In genomic region chr17:45115015-45115625, GRCh38 we compare ENCODE assay signal across 1 cellular context.
TF ChIP-seq lines count a peak whose summit lies in the region.

No MANE protein-coding gene starts in this region.

TF ChIP-seq in GM23338, 12 proteins besides CTCF, POLR2A, EP300 and RAD21 (continued from another document):
- TF ChIP-seq ZNF462 (CRISPR knock-in tag; IDR thresholded peaks at IDR 0.05), result no peak
- no peak for TF ChIP-seq NANOG (IDR thresholded peaks at IDR 0.05; ENCODE audit: borderline replicate concordance)
- TF ChIP-seq EZH2 (IDR thresholded peaks at IDR 0.05; ENCODE audit: low read depth, unreplicated experiment), result no peak
- TF ChIP-seq JUNB (IDR thresholded peaks at IDR 0.05; ENCODE audit: unreplicated experiment), result no peak
- TF ChIP-seq, protein P1, sequence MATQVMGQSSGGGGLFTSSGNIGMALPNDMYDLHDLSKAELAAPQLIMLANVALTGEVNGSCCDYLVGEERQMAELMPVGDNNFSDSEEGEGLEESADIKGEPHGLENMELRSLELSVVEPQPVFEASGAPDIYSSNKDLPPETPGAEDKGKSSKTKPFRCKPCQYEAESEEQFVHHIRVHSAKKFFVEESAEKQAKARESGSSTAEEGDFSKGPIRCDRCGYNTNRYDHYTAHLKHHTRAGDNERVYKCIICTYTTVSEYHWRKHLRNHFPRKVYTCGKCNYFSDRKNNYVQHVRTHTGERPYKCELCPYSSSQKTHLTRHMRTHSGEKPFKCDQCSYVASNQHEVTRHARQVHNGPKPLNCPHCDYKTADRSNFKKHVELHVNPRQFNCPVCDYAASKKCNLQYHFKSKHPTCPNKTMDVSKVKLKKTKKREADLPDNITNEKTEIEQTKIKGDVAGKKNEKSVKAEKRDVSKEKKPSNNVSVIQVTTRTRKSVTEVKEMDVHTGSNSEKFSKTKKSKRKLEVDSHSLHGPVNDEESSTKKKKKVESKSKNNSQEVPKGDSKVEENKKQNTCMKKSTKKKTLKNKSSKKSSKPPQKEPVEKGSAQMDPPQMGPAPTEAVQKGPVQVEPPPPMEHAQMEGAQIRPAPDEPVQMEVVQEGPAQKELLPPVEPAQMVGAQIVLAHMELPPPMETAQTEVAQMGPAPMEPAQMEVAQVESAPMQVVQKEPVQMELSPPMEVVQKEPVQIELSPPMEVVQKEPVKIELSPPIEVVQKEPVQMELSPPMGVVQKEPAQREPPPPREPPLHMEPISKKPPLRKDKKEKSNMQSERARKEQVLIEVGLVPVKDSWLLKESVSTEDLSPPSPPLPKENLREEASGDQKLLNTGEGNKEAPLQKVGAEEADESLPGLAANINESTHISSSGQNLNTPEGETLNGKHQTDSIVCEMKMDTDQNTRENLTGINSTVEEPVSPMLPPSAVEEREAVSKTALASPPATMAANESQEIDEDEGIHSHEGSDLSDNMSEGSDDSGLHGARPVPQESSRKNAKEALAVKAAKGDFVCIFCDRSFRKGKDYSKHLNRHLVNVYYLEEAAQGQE (IDR thresholded peaks at IDR 0.05; ENCODE audit: unreplicated experiment), result no peak
- no peak for TF ChIP-seq CREB1 (CRISPR knock-in tag; IDR thresholded peaks at IDR 0.05; ENCODE audit: low read depth)
- no peak for TF ChIP-seq ETS1 (IDR thresholded peaks at IDR 0.05)
- TF ChIP-seq STAT1 (IDR thresholded peaks at IDR 0.05; ENCODE audit: unreplicated experiment), result no peak
- no peak for TF ChIP-seq POLR2AphosphoS5 (IDR thresholded peaks at IDR 0.05; ENCODE audit: low read depth)
